In the genomic region with DNA sequence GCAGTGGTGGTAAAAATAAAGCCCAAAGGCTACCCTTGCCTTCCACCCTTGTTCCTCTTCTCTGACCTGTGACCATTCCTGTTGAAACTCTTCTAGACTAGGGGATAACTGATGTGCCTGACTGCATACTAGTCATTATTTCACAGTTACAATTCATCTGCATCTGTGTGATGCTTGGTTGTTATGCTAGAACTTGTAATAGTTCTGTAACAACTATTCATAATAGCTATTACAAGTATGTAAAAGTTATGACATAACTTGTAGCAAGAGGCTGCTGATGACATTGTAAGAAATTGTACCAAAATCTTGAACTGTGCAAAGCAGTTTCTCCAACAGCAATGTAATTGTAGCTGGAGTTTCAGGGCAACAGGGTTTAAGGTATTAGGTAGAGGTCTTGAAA, we compare ENCODE assay signal across 20 cellular contexts. TPM values are rescaled to one million over a fixed set of nuclear protein-coding genes. Genes with fewer than 3 reads are reported as not detected.
DNase-seq lines count a peak whose midpoint lies in the region; TF ChIP-seq lines count a peak whose summit lies in the region.
"Had no signal": no experiment of that assay in that cellular context is flagged by ENCODE, and none has a peak within 500 bp of the region (broad histone marks: within the 10 kb centered on the region; RNA-seq: fewer than 3 reads in every experiment).

No MANE protein-coding gene starts in this region.

- intact Hi-C loops in activated CD4-positive, alpha-beta T cell treated with anti-CD3 and anti-CD28 coated beads, Interleukin-2, amount 10 ng/mL, durations not matched to agents 24 days and 14 days (cut with micrococcal nuclease) = loop anchor here (5.0 kb wide), 1 partner anchor 1289 kb away; the partner anchor contains the start of genes DHX38 and TXNL4B
- intact Hi-C loops in colonic mucosa (cut with DNase I) = no loop called here

- H3K36me3 Mint-ChIP-seq in activated CD4-positive, alpha-beta T cell treated with anti-CD3 and anti-CD28 coated beads, Interleukin-2, amount 10 ng/mL, durations not matched to agents 24 days and 14 days (ENCODE audit: low read depth) = no peaks in the 10 kb centered on the region

- peaks cover 27% of the 10 kb centered on the region for H3K4me1 Mint-ChIP-seq in activated CD4-positive, alpha-beta T cell treated with anti-CD3 and anti-CD28 coated beads, Interleukin-2, amount 10 ng/mL, durations not matched to agents 24 days and 14 days

- no peak overlapping the region for H3K4me3 Mint-ChIP-seq in activated CD4-positive, alpha-beta T cell treated with anti-CD3 and anti-CD28 coated beads, Interleukin-2, amount 10 ng/mL, durations not matched to agents 24 days and 14 days

- no peaks in the 10 kb centered on the region for H3K27me3 Mint-ChIP-seq in activated CD4-positive, alpha-beta T cell treated with anti-CD3 and anti-CD28 coated beads, Interleukin-2, amount 10 ng/mL, durations not matched to agents 24 days and 14 days

- H3K9me3 Mint-ChIP-seq in activated CD4-positive, alpha-beta T cell treated with anti-CD3 and anti-CD28 coated beads, Interleukin-2, amount 10 ng/mL, durations not matched to agents 24 days and 14 days = no peaks in the 10 kb centered on the region

- no peak overlapping the region for H3K27ac Mint-ChIP-seq in activated CD4-positive, alpha-beta T cell treated with anti-CD3 and anti-CD28 coated beads, Interleukin-2, amount 10 ng/mL, durations not matched to agents 24 days and 14 days

- H3K9ac ChIP-seq in colonic mucosa (ENCODE audit: low read depth in 2 of 2, low read length in 2 of 2) = no peak overlapping the region

- H3K27me3 ChIP-seq in colonic mucosa = no peaks in the 10 kb centered on the region

- no peak overlapping the region for H3K27ac ChIP-seq in colonic mucosa
- H3K27ac ChIP-seq: C4-2B, SJSA1 had no signal

- H3K4me3 ChIP-seq in fibroblast of the aortic adventitia (ENCODE audit: low read depth, low read length) (no peak overlapping the region), colonic mucosa (no peak overlapping the region)
- H3K4me3 ChIP-seq: SJSA1 had no signal

- peaks cover 8% of the 10 kb centered on the region for H3K4me1 ChIP-seq in colonic mucosa

- peak; percentile 26 for DNase-seq in activated CD4-positive, alpha-beta T cell treated with anti-CD3 and anti-CD28 coated beads, Interleukin-2, amount 10 ng/mL, durations not matched to agents 24 days and 14 days
- DNase-seq in activated CD4-positive, alpha-beta T cell treated with anti-CD3 and anti-CD28 coated beads, Interleukin-2, amount 50 U/mL, for 48 hours = no peak
- DNase-seq in amniotic epithelial cell (ENCODE audit: low read depth) = peak; percentile 31
- peak; percentile 48 for DNase-seq in fibroblast of the aortic adventitia (ENCODE audit: low read depth)
- DNase-seq in SHP77 (lab: John Stamatoyannopoulos, UW) = no peak
- no peak for DNase-seq in stimulated activated CD4-positive, alpha-beta T cell treated with anti-CD3 and anti-CD28 coated beads, Interleukin-1b, Interleukin-23, amount 100 ng/mL, for 48 hours
- DNase-seq in colonic mucosa = no peak
- no peak for DNase-seq in OCI-M1 (lab: John Stamatoyannopoulos, UW)
- DNase-seq: 8988T, COR-L47, DMS153, EL, Kasumi-1, MV-4-11, NCI-H1417 treated with DMSO at 0.1 percent for 48 hours, NCI-H2029 treated with DMSO at 0.1 percent for 48 hours, NCI-H510A treated with DMSO at 0.1 percent for 48 hours, RPMI8226 had no signal

- no peaks in the 10 kb centered on the region for H3K36me3 ChIP-seq in colonic mucosa

- no peak for TF ChIP-seq CTCF in fibroblast of the aortic adventitia (IDR thresholded peaks at IDR 0.05; ENCODE audit: insufficient read depth, low read length)
- TF ChIP-seq CTCF in colonic mucosa (IDR thresholded peaks at IDR 0.05) = no peak

- H3K9me3 ChIP-seq in colonic mucosa = no peaks in the 10 kb centered on the region
- H3K9me3 ChIP-seq: SJSA1 had no signal

RNA-seq across cellular contexts. Expression of gene VAC14, which starts 2.4 kb away (rescaled TPM):
- 36.3 and 38.6 TPM in 2 replicates for total RNA-seq in activated CD4-positive, alpha-beta T cell treated with anti-CD3 and anti-CD28 coated beads, Interleukin-2, amount 10 ng/mL, durations not matched to agents 24 days and 14 days
- total RNA-seq in fibroblast of the aortic adventitia (ENCODE audit: low replicate concordance) = 29.7 and 30.8 TPM in 2 replicates
- 10 to 100 TPM; 20.7 to 41.8 TPM for total RNA-seq in colonic mucosa

Comparison
In these comparisons a context has a peak if more than half of its experiments do, and no peak if none do; other contexts are left out.
1. DNase-seq: peak in activated CD4-positive, alpha-beta T cell treated with anti-CD3 and anti-CD28 coated beads, Interleukin-2, amount 10 ng/mL, durations not matched to agents 24 days and 14 days (single experiment), amniotic epithelial cell (single experiment) and fibroblast of the aortic adventitia (single experiment); none in activated CD4-positive, alpha-beta T cell treated with anti-CD3 and anti-CD28 coated beads, Interleukin-2, amount 50 U/mL, for 48 hours (0 of 2), SHP77 (0 of 2), stimulated activated CD4-positive, alpha-beta T cell treated with anti-CD3 and anti-CD28 coated beads, Interleukin-1b, Interleukin-23, amount 100 ng/mL, for 48 hours (single experiment), colonic mucosa (single experiment) and OCI-M1 (single experiment).